8 cellular contexts compared by ENCODE assay signal in genomic region chr11:130068986-130069683, GRCh38. TPM values are rescaled to one million over a fixed set of nuclear protein-coding genes. Genes with fewer than 3 reads are reported as not detected.
DNase-seq lines count a peak whose midpoint lies in the region; ATAC-seq and TF ChIP-seq lines count a peak whose summit lies in the region.

No MANE protein-coding gene starts in this region.

- ATAC-seq in GM21576 (IDR thresholded peaks at IDR 0.05; ENCODE audit: unreplicated experiment) (peak; percentile 25), RWPE2 (ENCODE audit: low read depth) (peak; percentile 69), Right ventricle myocardium superior (ENCODE audit: poor library complexity) (peak; percentile 71)
- peak; percentile 57 for ATAC-seq in activated naive CD8-positive, alpha-beta T cell treated with anti-CD3 and anti-CD28 coated beads, Interleukin-2, amount 10 ng/mL, durations not matched to agents 7 days and 5 days (ENCODE audit: low read depth)

- TF ChIP-seq CTCF in RWPE2 (IDR thresholded peaks at IDR 0.05; ENCODE audit: poor library complexity, severe bottlenecking): no peak
- no peak for TF ChIP-seq CTCF in parathyroid adenoma (IDR thresholded peaks at IDR 0.05)

- no peaks in the 10 kb centered on the region for H3K79me2 ChIP-seq in parathyroid adenoma

- peaks cover 20% of the 10 kb centered on the region for H3K4me1 ChIP-seq in HUES64 (ENCODE audit: insufficient read depth, low read length)
- H3K4me1 ChIP-seq in RWPE2 (ENCODE audit: insufficient read depth, poor library complexity, severe bottlenecking): peaks cover 16% of the 10 kb centered on the region
- H3K4me1 ChIP-seq in parathyroid adenoma: no peaks in the 10 kb centered on the region

- peak overlapping the region; percentile 91 for H2AFZ ChIP-seq in parathyroid adenoma

- under 1% methylated on average over 56 of the region's 56 CpGs for WGBS in HUES64

- no peaks in the 10 kb centered on the region for H3K36me3 Mint-ChIP-seq in activated naive CD8-positive, alpha-beta T cell treated with anti-CD3 and anti-CD28 coated beads, Interleukin-2, amount 10 ng/mL, durations not matched to agents 7 days and 5 days

- intact Hi-C loops in Right ventricle myocardium superior (cut with DNase I): no loop called here

- peak overlapping the region; percentile 73 for H3K9ac ChIP-seq in HUES64 (ENCODE audit: low read depth, low read length)
- H3K9ac ChIP-seq in parathyroid adenoma: peak overlapping the region; percentile 37

- H3K4me2 ChIP-seq in parathyroid adenoma (ENCODE audit: low read length): peak overlapping the region; percentile 55

- H3K27me3 ChIP-seq in HUES64 (ENCODE audit: insufficient read depth, low read length): peaks cover 29% of the 10 kb centered on the region
- H3K27me3 ChIP-seq in RWPE2 (ENCODE audit: insufficient read depth, poor library complexity, severe bottlenecking): no peaks in the 10 kb centered on the region
- H3K27me3 ChIP-seq in parathyroid adenoma (ENCODE audit: control insufficient read depth, insufficient read depth, low read length): no peaks in the 10 kb centered on the region

- H3K27ac Mint-ChIP-seq in activated naive CD8-positive, alpha-beta T cell treated with anti-CD3 and anti-CD28 coated beads, Interleukin-2, amount 10 ng/mL, durations not matched to agents 7 days and 5 days: peak overlapping the region; percentile 83

- POLR2A ChIA-PET in activated naive CD8-positive, alpha-beta T cell treated with anti-CD3 and anti-CD28 coated beads, Interleukin-2, amount 10 ng/mL, durations not matched to agents 7 days and 5 days (lab: Charles Lee): no interaction called here

- H3K9me3 ChIP-seq in HUES64 (ENCODE audit: insufficient read depth, low read depth, low read length): no peaks in the 10 kb centered on the region
- H3K9me3 ChIP-seq in RWPE2 (ENCODE audit: severe bottlenecking): no peaks in the 10 kb centered on the region
- H3K9me3 ChIP-seq in parathyroid adenoma (ENCODE audit: control insufficient read depth, low read length): no peaks in the 10 kb centered on the region

- peak; percentile 76 for DNase-seq in Daoy (ENCODE audit: low read depth)
- peak; percentile 72 for DNase-seq in RWPE2 (ENCODE audit: low spot score)
- DNase-seq in activated naive CD8-positive, alpha-beta T cell treated with anti-CD3 and anti-CD28 coated beads, Interleukin-2, amount 10 ng/mL, durations not matched to agents 7 days and 5 days: no peak
- DNase-seq in Right ventricle myocardium superior: peak; percentile 89
- no peak for DNase-seq in GM19240 (ENCODE audit: insufficient read length, low spot score)

- H3K9me3 Mint-ChIP-seq in activated naive CD8-positive, alpha-beta T cell treated with anti-CD3 and anti-CD28 coated beads, Interleukin-2, amount 10 ng/mL, durations not matched to agents 7 days and 5 days: no peaks in the 10 kb centered on the region

- H3K36me3 ChIP-seq in HUES64 (ENCODE audit: insufficient read depth, low read length) (no peaks in the 10 kb centered on the region), RWPE2 (ENCODE audit: low read depth) (no peaks in the 10 kb centered on the region; the same call in 1 of the 2 replicates), parathyroid adenoma (ENCODE audit: control insufficient read depth, insufficient read depth, low read length) (no peaks in the 10 kb centered on the region)

- H3K27me3 Mint-ChIP-seq in activated naive CD8-positive, alpha-beta T cell treated with anti-CD3 and anti-CD28 coated beads, Interleukin-2, amount 10 ng/mL, durations not matched to agents 7 days and 5 days: peaks cover 33% of the 10 kb centered on the region

- H3K4me1 Mint-ChIP-seq in activated naive CD8-positive, alpha-beta T cell treated with anti-CD3 and anti-CD28 coated beads, Interleukin-2, amount 10 ng/mL, durations not matched to agents 7 days and 5 days: peaks cover 17% of the 10 kb centered on the region

- H3K4me3 ChIP-seq in HUES64 (ENCODE audit: low read length): peak overlapping the region; percentile 93
- H3K4me3 ChIP-seq in RWPE2 (ENCODE audit: severe bottlenecking): peak overlapping the region; percentile 82
- H3K4me3 ChIP-seq in parathyroid adenoma (ENCODE audit: low read depth, low read length): peak overlapping the region; percentile 48

- H3K4me3 Mint-ChIP-seq in activated naive CD8-positive, alpha-beta T cell treated with anti-CD3 and anti-CD28 coated beads, Interleukin-2, amount 10 ng/mL, durations not matched to agents 7 days and 5 days: peak overlapping the region; percentile 96

- H3K27ac ChIP-seq in HUES64 (ENCODE audit: low read depth, low read length) (peak overlapping the region; percentile 61; the same call in 1 of the 2 replicates), RWPE2 (ENCODE audit: poor library complexity, severe bottlenecking) (peak overlapping the region; percentile 71), parathyroid adenoma (peak overlapping the region; percentile 92)

RNA-seq across cellular contexts. Expression of gene APLP2, which starts 0.6 kb away (rescaled TPM):
- total RNA-seq in Daoy (2014; rRNA removed; shearing (Covaris generic)): 94.6 and 103 TPM in 2 replicates
- 264 TPM for polyA plus RNA-seq in HUES64 (2013, experiment 1 of 2)
- polyA plus RNA-seq in HUES64 (2013, experiment 2 of 2): 280 TPM
- total RNA-seq in activated naive CD8-positive, alpha-beta T cell treated with anti-CD3 and anti-CD28 coated beads, Interleukin-2, amount 10 ng/mL, durations not matched to agents 7 days and 5 days: 10 to 100 TPM; 26.1 to 31.5 TPM
- total RNA-seq in Right ventricle myocardium superior: 268 TPM

Comparison
In these comparisons a context has a peak if more than half of its experiments do, and no peak if none do; other contexts are left out.
1. DNase-seq: peak in Daoy (single experiment), RWPE2 (single experiment) and Right ventricle myocardium superior (single experiment); none in activated naive CD8-positive, alpha-beta T cell treated with anti-CD3 and anti-CD28 coated beads, Interleukin-2, amount 10 ng/mL, durations not matched to agents 7 days and 5 days (single experiment) and GM19240 (single experiment).
2. Peak in every context shown above with its lines, with median percentiles within 50 percentile points of each other: ATAC-seq, H3K27ac ChIP-seq and H3K4me3 ChIP-seq.